In the genomic region with DNA sequence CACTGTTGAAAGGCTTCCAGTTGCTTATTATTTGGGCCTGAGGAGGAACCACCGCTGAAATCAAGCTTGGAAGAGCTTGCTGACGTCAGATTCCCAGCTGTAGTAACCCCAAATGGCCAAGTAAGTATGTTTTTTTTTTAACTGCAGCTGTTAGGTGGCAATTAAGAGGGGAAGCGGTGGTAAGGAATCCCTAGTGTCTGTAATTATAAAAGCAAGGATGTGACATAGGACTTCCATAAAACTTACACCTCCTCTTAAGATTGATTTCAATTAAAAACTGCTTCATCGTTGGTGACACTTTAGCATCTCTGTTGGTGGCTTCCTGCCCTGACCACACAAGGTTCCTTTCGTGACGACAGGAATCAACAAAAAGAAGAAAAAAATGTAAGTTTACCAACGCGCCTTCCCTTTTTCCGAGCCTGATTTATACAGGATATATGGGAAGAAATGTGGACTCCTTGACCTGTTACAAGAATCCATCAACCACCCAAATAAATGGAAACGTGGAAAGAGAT, we compare ENCODE assay signal across 8 cellular contexts. TPM values are rescaled to one million over a fixed set of nuclear protein-coding genes. Genes with fewer than 3 reads are reported as not detected.
DNase-seq lines count a peak whose midpoint lies in the region; ATAC-seq and TF ChIP-seq lines count a peak whose summit lies in the region.

No MANE protein-coding gene starts in this region.

- H3K4me1 ChIP-seq in BLaER1 (peaks cover 38% of the 10 kb centered on the region), neural progenitor cell (peaks cover 12% of the 10 kb centered on the region)

- H3K27me3 ChIP-seq in BLaER1 = no peaks in the 10 kb centered on the region
- H3K27me3 ChIP-seq in HL-60 (ENCODE audit: insufficient read depth, poor library complexity, severe bottlenecking) = no peaks in the 10 kb centered on the region
- H3K27me3 ChIP-seq in neural progenitor cell = peaks cover 17% of the 10 kb centered on the region

- peak overlapping the region; percentile 86 for H2AFZ ChIP-seq in neural progenitor cell (replicated peaks)

- no peaks in the 10 kb centered on the region for H3K36me3 ChIP-seq in BLaER1
- H3K36me3 ChIP-seq in neural progenitor cell = no peaks in the 10 kb centered on the region

- H3K4me3 Mint-ChIP-seq in activated B cell treated with CpG ODN at 0.5 μM for 24 hours (peak overlapping the region; percentile 97), neural progenitor cell (peak overlapping the region; percentile 90)

- TF ChIP-seq CTCF in HL-60 (IDR thresholded peaks at IDR 0.05; ENCODE audit: insufficient read depth, low read length) (no peak), activated B cell treated with CpG ODN at 0.5 μM for 24 hours (IDR thresholded peaks at IDR 0.05) (no peak), epithelial cell of proximal tubule (conservative IDR thresholded peaks at IDR 0.05; ENCODE audit: low read depth, low read length) (no peak), neural progenitor cell (IDR thresholded peaks at IDR 0.05) (no peak)

- H3K27me3 Mint-ChIP-seq in activated B cell treated with CpG ODN at 0.5 μM for 24 hours (peaks cover 8% of the 10 kb centered on the region), neural progenitor cell (ENCODE audit: insufficient read depth, low read depth) (no peaks in the 10 kb centered on the region)

- H3K27ac ChIP-seq in BLaER1 = peak overlapping the region; percentile 87
- peak overlapping the region; percentile 97 for H3K27ac ChIP-seq in HL-60 (replicated peaks)
- H3K27ac ChIP-seq in neural progenitor cell = no peak overlapping the region

- H3K36me3 Mint-ChIP-seq in activated B cell treated with CpG ODN at 0.5 μM for 24 hours (ENCODE audit: low read depth) = no peaks in the 10 kb centered on the region
- peaks cover 5% of the 10 kb centered on the region for H3K36me3 Mint-ChIP-seq in neural progenitor cell

- DNase-seq in HL-60 (ENCODE audit: low read depth in 1 of 2, low spot score in 1 of 2) (peak; percentile 58 to 74), activated B cell treated with CpG ODN at 0.5 μM for 24 hours (no peak), epithelial cell of proximal tubule (ENCODE audit: low read depth) (no peak), neural progenitor cell (ENCODE audit: low spot score) (peak; percentile 16), UCSD-AML1 (lab: John Stamatoyannopoulos, UW; ENCODE audit: unreplicated experiment) (no peak), NCI-H128 (lab: John Stamatoyannopoulos, UW; ENCODE audit: unreplicated experiment) (no peak), NCI-H82 treated with DMSO at 0.1 percent for 48 hours (lab: John Stamatoyannopoulos, UW; ENCODE audit: unreplicated experiment) (no peak)

- intact Hi-C loops in activated B cell treated with CpG ODN at 0.5 μM for 24 hours (cut with micrococcal nuclease) = loop anchor here (5.0 to 10.0 kb wide), 3 partner anchors 350 to 1430 kb away; no protein-coding TSS in a partner anchor

- peaks cover 9% of the 10 kb centered on the region for H3F3A ChIP-seq in neural progenitor cell (ENCODE audit: low read depth)

- POLR2A ChIA-PET in activated B cell treated with CpG ODN at 0.5 μM for 24 hours (lab: Charles Lee) = no interaction called here

- ATAC-seq in activated B cell treated with CpG ODN at 0.5 μM for 24 hours (ENCODE audit: low read depth) = no peak

- H3K27ac Mint-ChIP-seq in activated B cell treated with CpG ODN at 0.5 μM for 24 hours (peak overlapping the region; percentile 59), neural progenitor cell (no peak overlapping the region)

- peak overlapping the region; percentile 83 for H3K4me2 ChIP-seq in BLaER1
- H3K4me2 ChIP-seq in neural progenitor cell = peak overlapping the region; percentile 89

- peak overlapping the region; percentile 90 for H3K9ac ChIP-seq in BLaER1
- H3K9ac ChIP-seq in neural progenitor cell = no peak overlapping the region

- H3K9me3 Mint-ChIP-seq in activated B cell treated with CpG ODN at 0.5 μM for 24 hours (no peaks in the 10 kb centered on the region), neural progenitor cell (peaks cover 2% of the 10 kb centered on the region)

- H4K20me1 ChIP-seq in BLaER1 = 0 out of 2 replicates have a peak, but pooled peaks cover 8% of the 10 kb centered on the region
- H4K20me1 ChIP-seq in neural progenitor cell (ENCODE audit: low read depth) = peaks cover 7% of the 10 kb centered on the region

- H3K9me3 ChIP-seq in BLaER1 = no peaks in the 10 kb centered on the region
- no peaks in the 10 kb centered on the region for H3K9me3 ChIP-seq in neural progenitor cell (ENCODE audit: low read depth)

- H3K4me3 ChIP-seq in BLaER1 (peak overlapping the region; percentile 95), HL-60 (replicated peaks; ENCODE audit: insufficient read depth, low read length) (peak overlapping the region; percentile 85), epithelial cell of proximal tubule (ENCODE audit: low read depth, low read length) (peak overlapping the region; percentile 93), neural progenitor cell (peak overlapping the region; percentile 79)

- CTCF ChIA-PET in activated B cell treated with CpG ODN at 0.5 μM for 24 hours (lab: Charles Lee) = no interaction called here

- no peaks in the 10 kb centered on the region for H3K79me2 ChIP-seq in neural progenitor cell (ENCODE audit: low read depth)

- H3K4me1 Mint-ChIP-seq in activated B cell treated with CpG ODN at 0.5 μM for 24 hours (peaks cover 41% of the 10 kb centered on the region), neural progenitor cell (peaks cover 40% of the 10 kb centered on the region)

RNA-seq across cellular contexts. Expression of a gene that starts 0.9 kb away (rescaled TPM):
- total RNA-seq in activated B cell treated with CpG ODN at 0.5 μM for 24 hours (0.71 and 1.0 TPM in 2 replicates), epithelial cell of proximal tubule (45.8 and 69.7 TPM in 2 replicates), neural progenitor cell (ENCODE audit: low replicate concordance) (12.1 and 17.5 TPM in 2 replicates)

Comparison
In these comparisons a context has a peak if more than half of its experiments do, and no peak if none do; other contexts are left out.
1. DNase-seq: peak in HL-60 (2 of 2) and neural progenitor cell (single experiment); none in activated B cell treated with CpG ODN at 0.5 μM for 24 hours (single experiment), epithelial cell of proximal tubule (single experiment), UCSD-AML1 (single experiment), NCI-H128 (single experiment) and NCI-H82 treated with DMSO at 0.1 percent for 48 hours (single experiment).
2. Peak in every context shown above with its lines, with median percentiles within 50 percentile points of each other: H3K4me3 ChIP-seq.